In genomic region chr6:32050562-32050961, GRCh38 we compare ENCODE assay signal across 18 cellular contexts. TPM values are rescaled to one million over a fixed set of nuclear protein-coding genes. Genes with fewer than 3 reads are reported as not detected.
DNase-seq lines count a peak whose midpoint lies in the region; ATAC-seq and TF ChIP-seq lines count a peak whose summit lies in the region.
"Had no signal": no experiment of that assay in that cellular context is flagged by ENCODE, and none has a peak within 500 bp of the region (broad histone marks: within the 10 kb centered on the region; RNA-seq: fewer than 3 reads in every experiment).

No MANE protein-coding gene starts in this region.

- peak overlapping the region; percentile 27 for H3K27ac Mint-ChIP-seq in activated T-helper 17 cell treated with anti-CD3 and anti-CD28 coated beads, Interleukin-2, amount 50 U/mL, for 72 hours
- H3K27ac Mint-ChIP-seq in nephron progenitor cell (peak overlapping the region; percentile 87), type B pancreatic cell (peak overlapping the region; percentile 18)
- H3K27ac Mint-ChIP-seq in activated CD8-positive, alpha-beta T cell treated with anti-CD3 and anti-CD28 coated beads for 36 hours = no peak overlapping the region
- H3K27ac Mint-ChIP-seq: CD8-positive, alpha-beta T cell had no signal

- no peak overlapping the region for H3K4me3 Mint-ChIP-seq in activated T-helper 17 cell treated with anti-CD3 and anti-CD28 coated beads, Interleukin-2, amount 50 U/mL, for 72 hours
- H3K4me3 Mint-ChIP-seq in nephron progenitor cell (no peak overlapping the region), type B pancreatic cell (no peak overlapping the region)
- H3K4me3 Mint-ChIP-seq in activated CD8-positive, alpha-beta T cell treated with anti-CD3 and anti-CD28 coated beads for 36 hours = no peak overlapping the region
- H3K4me3 Mint-ChIP-seq: CD8-positive, alpha-beta T cell had no signal

- intact Hi-C loops in left ventricle myocardium inferior (cut with micrococcal nuclease) (no loop called here), left ventricle myocardium superior (cut with micrococcal nuclease) (no loop called here)
- intact Hi-C loops in activated CD8-positive, alpha-beta T cell treated with anti-CD3 and anti-CD28 coated beads for 36 hours (cut with micrococcal nuclease) = no loop called here

- no peaks in the 10 kb centered on the region for H3K36me3 Mint-ChIP-seq in activated T-helper 17 cell treated with anti-CD3 and anti-CD28 coated beads, Interleukin-2, amount 50 U/mL, for 72 hours (ENCODE audit: low read depth)
- H3K36me3 Mint-ChIP-seq in nephron progenitor cell (ENCODE audit: low read depth) (no peaks in the 10 kb centered on the region), type B pancreatic cell (no peaks in the 10 kb centered on the region)
- no peaks in the 10 kb centered on the region for H3K36me3 Mint-ChIP-seq in activated CD8-positive, alpha-beta T cell treated with anti-CD3 and anti-CD28 coated beads for 36 hours (ENCODE audit: low read depth)
- H3K36me3 Mint-ChIP-seq: CD8-positive, alpha-beta T cell had no signal

- DNase-seq in left ventricle myocardium inferior (peak; percentile 2), left ventricle myocardium superior (no peak), nephron progenitor cell (no peak), type B pancreatic cell (ENCODE audit: extremely low spot score, unreplicated experiment) (no peak), C1 segment of cervical spinal cord (lab: John Stamatoyannopoulos, UW) (no peak), SHP77 treated with DMSO at 0.1 percent for 48 hours (lab: John Stamatoyannopoulos, UW) (no peak)
- no peak for DNase-seq in activated CD8-positive, alpha-beta T cell treated with anti-CD3 and anti-CD28 coated beads for 36 hours
- DNase-seq: ACHN; CD8-positive, alpha-beta T cell; COR-L47; DMS153; DMS79 treated with DMSO at 0.1 percent for 48 hours; EL; GOT3 had no signal

- H3K27ac ChIP-seq in left ventricle myocardium inferior (replicated peaks) = no peak overlapping the region
- H3K27ac ChIP-seq: BLaER1 treated with 17β-estradiol and CSF1 and Interleukin-3, amounts not matched to agents 10 nM and 100 nM had no signal

- no peaks in the 10 kb centered on the region for H3K4me1 Mint-ChIP-seq in activated T-helper 17 cell treated with anti-CD3 and anti-CD28 coated beads, Interleukin-2, amount 50 U/mL, for 72 hours
- H3K4me1 Mint-ChIP-seq in nephron progenitor cell (peaks cover 74% of the 10 kb centered on the region), type B pancreatic cell (ENCODE audit: unreplicated experiment) (peaks cover 4% of the 10 kb centered on the region)
- H3K4me1 Mint-ChIP-seq in activated CD8-positive, alpha-beta T cell treated with anti-CD3 and anti-CD28 coated beads for 36 hours (ENCODE audit: low read depth) = no peaks in the 10 kb centered on the region

- H3K27me3 Mint-ChIP-seq in activated T-helper 17 cell treated with anti-CD3 and anti-CD28 coated beads, Interleukin-2, amount 50 U/mL, for 72 hours = no peaks in the 10 kb centered on the region
- H3K27me3 Mint-ChIP-seq in nephron progenitor cell (ENCODE audit: low read depth, poor library complexity) (peaks cover 9% of the 10 kb centered on the region), type B pancreatic cell (peaks cover 4% of the 10 kb centered on the region)
- peaks cover 3% of the 10 kb centered on the region for H3K27me3 Mint-ChIP-seq in activated CD8-positive, alpha-beta T cell treated with anti-CD3 and anti-CD28 coated beads for 36 hours

- POLR2A ChIA-PET in activated CD8-positive, alpha-beta T cell treated with anti-CD3 and anti-CD28 coated beads for 36 hours (lab: Charles Lee) = no interaction called here

- H3K9me3 ChIP-seq in left ventricle myocardium inferior (replicated peaks) = no peaks in the 10 kb centered on the region
- H3K9me3 ChIP-seq: BLaER1 treated with 17β-estradiol and CSF1 and Interleukin-3, amounts not matched to agents 10 nM and 100 nM; HAP-1 had no signal

- peaks cover 29% of the 10 kb centered on the region for H3K4me1 ChIP-seq in left ventricle myocardium inferior
- H3K4me1 ChIP-seq: HAP-1 had no signal

- TF ChIP-seq CTCF in left ventricle myocardium inferior (IDR thresholded peaks at IDR 0.05; ENCODE audit: borderline replicate concordance) = no peak
- TF ChIP-seq CTCF in nephron progenitor cell (IDR thresholded peaks at IDR 0.05) = no peak
- no peak for TF ChIP-seq CTCF in type B pancreatic cell (conservative IDR thresholded peaks at IDR 0.05)
- no peak for TF ChIP-seq CTCF in activated CD8-positive, alpha-beta T cell treated with anti-CD3 and anti-CD28 coated beads for 36 hours (IDR thresholded peaks at IDR 0.05)

- no peaks in the 10 kb centered on the region for H3K9me3 Mint-ChIP-seq in activated T-helper 17 cell treated with anti-CD3 and anti-CD28 coated beads, Interleukin-2, amount 50 U/mL, for 72 hours
- H3K9me3 Mint-ChIP-seq in nephron progenitor cell = no peaks in the 10 kb centered on the region
- H3K9me3 Mint-ChIP-seq in type B pancreatic cell = no peaks in the 10 kb centered on the region
- no peaks in the 10 kb centered on the region for H3K9me3 Mint-ChIP-seq in activated CD8-positive, alpha-beta T cell treated with anti-CD3 and anti-CD28 coated beads for 36 hours
- H3K9me3 Mint-ChIP-seq: CD8-positive, alpha-beta T cell had no signal

- H3K4me3 ChIP-seq in left ventricle myocardium inferior = no peak overlapping the region
- H3K4me3 ChIP-seq: BLaER1 treated with 17β-estradiol and CSF1 and Interleukin-3, amounts not matched to agents 10 nM and 100 nM; HAP-1 had no signal

- H3K36me3 ChIP-seq in left ventricle myocardium inferior = peaks cover 31% of the 10 kb centered on the region
- H3K36me3 ChIP-seq: BLaER1 treated with 17β-estradiol and CSF1 and Interleukin-3, amounts not matched to agents 10 nM and 100 nM; HAP-1 had no signal

- no peak for ATAC-seq in left ventricle myocardium superior
- no peak for ATAC-seq in activated T-helper 17 cell treated with anti-CD3 and anti-CD28 coated beads, Interleukin-2, amount 50 U/mL, for 72 hours (replicated peaks)
- no peak for ATAC-seq in activated CD8-positive, alpha-beta T cell treated with anti-CD3 and anti-CD28 coated beads for 36 hours
- ATAC-seq: CD8-positive, alpha-beta T cell had no signal

- no peaks in the 10 kb centered on the region for H3K27me3 ChIP-seq in left ventricle myocardium inferior (ENCODE audit: low read depth)

- CTCF ChIA-PET in activated CD8-positive, alpha-beta T cell treated with anti-CD3 and anti-CD28 coated beads for 36 hours (lab: Charles Lee) = no interaction called here

RNA-seq across cellular contexts. Expression of gene CYP21A2, which starts 12.3 kb away (rescaled TPM):
- total RNA-seq in left ventricle myocardium inferior (0.41 TPM), left ventricle myocardium superior (0.52 TPM), type B pancreatic cell (ENCODE audit: low replicate concordance) (0.14 and 0.68 TPM in 2 replicates)
- total RNA-seq in activated T-helper 17 cell treated with anti-CD3 and anti-CD28 coated beads, Interleukin-2, amount 50 U/mL, for 72 hours = under 1 TPM; 0.16 to 0.91 TPM
- under 1 TPM; 0.16 to 0.27 TPM for total RNA-seq in activated CD8-positive, alpha-beta T cell treated with anti-CD3 and anti-CD28 coated beads for 36 hours
- total RNA-seq: HT-29 had no signal

RNA-seq across cellular contexts. Expression of gene C4B, which starts 36.0 kb away (rescaled TPM):
- total RNA-seq in left ventricle myocardium inferior = 72.9 TPM
- total RNA-seq in left ventricle myocardium superior = 84.0 TPM
- total RNA-seq in activated T-helper 17 cell treated with anti-CD3 and anti-CD28 coated beads, Interleukin-2, amount 50 U/mL, for 72 hours = 1 to 10 TPM; 5.9 to 6.1 TPM
- total RNA-seq in type B pancreatic cell (ENCODE audit: low replicate concordance) = 5.3 and 9.2 TPM in 2 replicates
- 1 to 10 TPM; 2.7 to 3.3 TPM for total RNA-seq in activated CD8-positive, alpha-beta T cell treated with anti-CD3 and anti-CD28 coated beads for 36 hours

RNA-seq across cellular contexts. Expression of gene TNXB, which starts 58.6 kb away (rescaled TPM):
- 73.0 TPM for total RNA-seq in left ventricle myocardium inferior
- total RNA-seq in left ventricle myocardium superior = 64.1 TPM
- total RNA-seq in activated T-helper 17 cell treated with anti-CD3 and anti-CD28 coated beads, Interleukin-2, amount 50 U/mL, for 72 hours = 10 to 100 TPM in 1 of 2 donors, 1 to 10 TPM in 1; 7.2 to 26.8 TPM
- 20.8 and 22.2 TPM in 2 replicates for total RNA-seq in type B pancreatic cell (ENCODE audit: low replicate concordance)
- 1 to 10 TPM; 1.8 to 3.7 TPM for total RNA-seq in activated CD8-positive, alpha-beta T cell treated with anti-CD3 and anti-CD28 coated beads for 36 hours
- total RNA-seq: HT-29 had no signal
